8 cellular contexts compared by ENCODE assay signal in genomic region chr1:58884706-58885661, GRCh38.
A peak's percentile ranks its signal among the peaks of the same experiment; 100 is the strongest.
DNase-seq lines count a peak whose midpoint lies in the region; ATAC-seq and TF ChIP-seq lines count a peak whose summit lies in the region.

No MANE protein-coding gene starts in this region.

- no peak for TF ChIP-seq CTCF in choroid plexus epithelial cell (conservative IDR thresholded peaks at IDR 0.05; ENCODE audit: low read depth, low read length)

- peaks cover 12% of the 10 kb centered on the region for H3K9me3 Mint-ChIP-seq in natural killer cell treated with Interleukin-12 subunit alpha and Interleukin-12 subunit beta and Interleukin-15 and Interleukin-18, amount 100 ng/mL, for 72 hours

- H3K4me3 ChIP-seq in choroid plexus epithelial cell (ENCODE audit: low read depth, low read length) = no peak overlapping the region

- H3K36me3 Mint-ChIP-seq in natural killer cell treated with Interleukin-12 subunit alpha and Interleukin-12 subunit beta and Interleukin-15 and Interleukin-18, amount 100 ng/mL, for 72 hours = peaks cover 7% of the 10 kb centered on the region

- H3K27ac Mint-ChIP-seq in natural killer cell treated with Interleukin-12 subunit alpha and Interleukin-12 subunit beta and Interleukin-15 and Interleukin-18, amount 100 ng/mL, for 72 hours = peak overlapping the region; percentile 84 to 96

- DNase-seq in COLO668 (lab: John Stamatoyannopoulos, UW; ENCODE audit: unreplicated experiment) = peak; percentile 92
- DNase-seq in NCI-H2081 (lab: John Stamatoyannopoulos, UW) = peak; percentile 42 to 82
- DNase-seq in choroid plexus epithelial cell (ENCODE audit: low read depth) = peak; percentile 24
- no peak for DNase-seq in natural killer cell treated with Interleukin-12 subunit alpha and Interleukin-12 subunit beta and Interleukin-15 and Interleukin-18, amount 100 ng/mL, for 72 hours (ENCODE audit: low spot score)
- DNase-seq in DMS114 treated with DMSO at 0.1 percent for 48 hours (lab: John Stamatoyannopoulos, UW; ENCODE audit: unreplicated experiment) = no peak
- DNase-seq in epidermal melanocyte (ENCODE audit: insufficient read length, low spot score) = no peak

- H3K4me1 Mint-ChIP-seq in natural killer cell treated with Interleukin-12 subunit alpha and Interleukin-12 subunit beta and Interleukin-15 and Interleukin-18, amount 100 ng/mL, for 72 hours (ENCODE audit: low read depth in 2 of 2) = peaks cover 70 to 73% of the 10 kb centered on the region in 2 donors

- H3K4me3 Mint-ChIP-seq in natural killer cell treated with Interleukin-12 subunit alpha and Interleukin-12 subunit beta and Interleukin-15 and Interleukin-18, amount 100 ng/mL, for 72 hours = peak overlapping the region; percentile 69

- no peak for ATAC-seq in natural killer cell treated with Interleukin-12 subunit alpha and Interleukin-12 subunit beta and Interleukin-15 and Interleukin-18, amount 100 ng/mL, for 72 hours
- no peak for ATAC-seq in HG02678 (IDR thresholded peaks at IDR 0.05; ENCODE audit: unreplicated experiment)
- ATAC-seq in HG03196 (IDR thresholded peaks at IDR 0.05; ENCODE audit: unreplicated experiment) = no peak

- H3K27me3 Mint-ChIP-seq in natural killer cell treated with Interleukin-12 subunit alpha and Interleukin-12 subunit beta and Interleukin-15 and Interleukin-18, amount 100 ng/mL, for 72 hours = no peaks in the 10 kb centered on the region

Comparison
In these comparisons a context has a peak if more than half of its experiments do, and no peak if none do; other contexts are left out.
1. DNase-seq: peak in COLO668 (single experiment), NCI-H2081 (2 of 2) and choroid plexus epithelial cell (single experiment); none in natural killer cell treated with Interleukin-12 subunit alpha and Interleukin-12 subunit beta and Interleukin-15 and Interleukin-18, amount 100 ng/mL, for 72 hours (single experiment), DMS114 treated with DMSO at 0.1 percent for 48 hours (single experiment) and epidermal melanocyte (single experiment).